16 cellular contexts compared by ENCODE assay signal in genomic region chr11:75498556-75499255, GRCh38. TPM values are rescaled to one million over a fixed set of nuclear protein-coding genes. Genes with fewer than 3 reads are reported as not detected.
DNase-seq lines count a peak whose midpoint lies in the region; ATAC-seq and TF ChIP-seq lines count a peak whose summit lies in the region.
"Had no signal": no experiment of that assay in that cellular context is flagged by ENCODE, and none has a peak within 500 bp of the region (broad histone marks: within the 10 kb centered on the region; RNA-seq: fewer than 3 reads in every experiment).

No MANE protein-coding gene starts in this region.

- no peak for TF ChIP-seq POLR2A in suprapubic skin (IDR thresholded peaks at IDR 0.05)

- DNase-seq in GM04504 (ENCODE audit: low read depth) = peak; percentile 28
- peak; percentile 13 for DNase-seq in fibroblast of villous mesenchyme (ENCODE audit: low read depth)
- no peak for DNase-seq in suprapubic skin (ENCODE audit: low spot score in 2 of 2)
- no peak for DNase-seq in SHP77 treated with DMSO at 0.1 percent for 48 hours (lab: John Stamatoyannopoulos, UW)
- no peak for DNase-seq in NCI-H128 (lab: John Stamatoyannopoulos, UW; ENCODE audit: unreplicated experiment)
- DNase-seq in NCI-H526 (lab: John Stamatoyannopoulos, UW) = no peak
- DNase-seq in T-helper 2 cell = no peak
- DNase-seq: activated CD4-positive, alpha-beta T cell treated with anti-CD3 and anti-CD28 coated beads, Interleukin-2, amount 10 ng/mL, durations not matched to agents 7 days and 5 days; activated T-cell treated with anti-CD3 and anti-CD28 coated beads, Interleukin-2, amount 50 U/mL, for 4 hours; anterior cingulate cortex; effector CD8-positive, alpha-beta T cell; glutamatergic neuron; NCI-H1930; posterior cingulate gyrus; upper lobe of left lung had no signal

- no peaks in the 10 kb centered on the region for H3K9me3 ChIP-seq in suprapubic skin
- H3K9me3 ChIP-seq: upper lobe of left lung had no signal

- H3K27me3 ChIP-seq in suprapubic skin = no peaks in the 10 kb centered on the region
- H3K27me3 ChIP-seq: upper lobe of left lung had no signal

- no peak overlapping the region for H3K4me3 ChIP-seq in fibroblast of villous mesenchyme (ENCODE audit: low read depth, low read length)
- H3K4me3 ChIP-seq in suprapubic skin = no peak overlapping the region
- H3K4me3 ChIP-seq: upper lobe of left lung had no signal

- no peak for TF ChIP-seq CTCF in fibroblast of villous mesenchyme (IDR thresholded peaks at IDR 0.05; ENCODE audit: insufficient read depth, low read depth, low read length)
- TF ChIP-seq CTCF in suprapubic skin (IDR thresholded peaks at IDR 0.05) = no peak

- no peak for TF ChIP-seq EP300 in suprapubic skin (IDR thresholded peaks at IDR 0.05)

- no peaks in the 10 kb centered on the region for H3K36me3 ChIP-seq in suprapubic skin
- H3K36me3 ChIP-seq: upper lobe of left lung had no signal

- H3K27ac ChIP-seq in suprapubic skin = peak overlapping the region; percentile 7

- peaks cover 21% of the 10 kb centered on the region for H3K4me1 ChIP-seq in suprapubic skin

- WGBS in suprapubic skin = 68% methylated on average over 4 of the region's 4 CpGs

- ATAC-seq in SK-N-SH treated with all-trans-retinoic acid at 6 μM for 48 hours = peak; percentile 14
- ATAC-seq: activated T-cell treated with anti-CD3 and anti-CD28 coated beads, Interleukin-2, amount 50 U/mL, for 4 hours had no signal

TF ChIP-seq in SK-N-SH treated with all-trans-retinoic acid at 6 μM for 48 hours, 23 proteins besides CTCF, POLR2A, EP300 and RAD21:
- no peak for TF ChIP-seq PPARA (CRISPR knock-in tag; IDR thresholded peaks at IDR 0.05; ENCODE audit: borderline replicate concordance)
- TF ChIP-seq ESRRG (CRISPR knock-in tag; IDR thresholded peaks at IDR 0.05) = no peak
- TF ChIP-seq ISL1 (CRISPR knock-in tag; IDR thresholded peaks at IDR 0.05) = no peak
- no peak for TF ChIP-seq ZNF70 (CRISPR knock-in tag; IDR thresholded peaks at IDR 0.05)
- no peak for TF ChIP-seq CSRNP3 (CRISPR knock-in tag; IDR thresholded peaks at IDR 0.05)
- no peak for TF ChIP-seq TCF4 (CRISPR knock-in tag; IDR thresholded peaks at IDR 0.05; ENCODE audit: borderline replicate concordance)
- no peak for TF ChIP-seq CSDC2 (CRISPR knock-in tag; IDR thresholded peaks at IDR 0.05)
- TF ChIP-seq ZNF565 (CRISPR knock-in tag; conservative IDR thresholded peaks at IDR 0.05; ENCODE audit: low read depth) = no peak
- TF ChIP-seq ZNF8 (CRISPR knock-in tag; IDR thresholded peaks at IDR 0.05) = no peak
- no peak for TF ChIP-seq ZFP30 (CRISPR knock-in tag; IDR thresholded peaks at IDR 0.05)
- no peak for TF ChIP-seq BACH2 (CRISPR knock-in tag; IDR thresholded peaks at IDR 0.05; ENCODE audit: borderline replicate concordance)
- TF ChIP-seq PATZ1 (CRISPR knock-in tag; IDR thresholded peaks at IDR 0.05; ENCODE audit: borderline replicate concordance) = no peak
- no peak for TF ChIP-seq ZC3H10 (CRISPR knock-in tag; IDR thresholded peaks at IDR 0.05)
- no peak for TF ChIP-seq POU6F1 (CRISPR knock-in tag; IDR thresholded peaks at IDR 0.05; ENCODE audit: borderline replicate concordance, low read depth)
- TF ChIP-seq TSHZ2 (CRISPR knock-in tag; IDR thresholded peaks at IDR 0.05) = no peak
- no peak for TF ChIP-seq TOX (CRISPR knock-in tag; IDR thresholded peaks at IDR 0.05; ENCODE audit: borderline replicate concordance)
- TF ChIP-seq ARNTL (CRISPR knock-in tag; IDR thresholded peaks at IDR 0.05; ENCODE audit: borderline replicate concordance, low read depth) = no peak
- no peak for TF ChIP-seq OSR1 (CRISPR knock-in tag; IDR thresholded peaks at IDR 0.05)
- no peak for TF ChIP-seq SNAI2 (CRISPR knock-in tag; IDR thresholded peaks at IDR 0.05)

RNA-seq across cellular contexts. Expression of gene GDPD5, which starts 27.0 kb away (rescaled TPM):
- 9.5 and 10.3 TPM in 2 replicates for total RNA-seq in fibroblast of villous mesenchyme
- 10 to 100 TPM in 1 of 4 donors, 1 to 10 TPM in 3; 2.3 to 13.4 (median 5.4) TPM for total RNA-seq in suprapubic skin

Comparison
In these comparisons a context has a peak if more than half of its experiments do, and no peak if none do; other contexts are left out.
1. DNase-seq: peak in GM04504 (single experiment) and fibroblast of villous mesenchyme (single experiment); none in suprapubic skin (0 of 2), SHP77 treated with DMSO at 0.1 percent for 48 hours (single experiment), NCI-H128 (single experiment), NCI-H526 (0 of 2) and T-helper 2 cell (0 of 5).